9 cellular contexts compared by ENCODE assay signal in the genomic region with DNA sequence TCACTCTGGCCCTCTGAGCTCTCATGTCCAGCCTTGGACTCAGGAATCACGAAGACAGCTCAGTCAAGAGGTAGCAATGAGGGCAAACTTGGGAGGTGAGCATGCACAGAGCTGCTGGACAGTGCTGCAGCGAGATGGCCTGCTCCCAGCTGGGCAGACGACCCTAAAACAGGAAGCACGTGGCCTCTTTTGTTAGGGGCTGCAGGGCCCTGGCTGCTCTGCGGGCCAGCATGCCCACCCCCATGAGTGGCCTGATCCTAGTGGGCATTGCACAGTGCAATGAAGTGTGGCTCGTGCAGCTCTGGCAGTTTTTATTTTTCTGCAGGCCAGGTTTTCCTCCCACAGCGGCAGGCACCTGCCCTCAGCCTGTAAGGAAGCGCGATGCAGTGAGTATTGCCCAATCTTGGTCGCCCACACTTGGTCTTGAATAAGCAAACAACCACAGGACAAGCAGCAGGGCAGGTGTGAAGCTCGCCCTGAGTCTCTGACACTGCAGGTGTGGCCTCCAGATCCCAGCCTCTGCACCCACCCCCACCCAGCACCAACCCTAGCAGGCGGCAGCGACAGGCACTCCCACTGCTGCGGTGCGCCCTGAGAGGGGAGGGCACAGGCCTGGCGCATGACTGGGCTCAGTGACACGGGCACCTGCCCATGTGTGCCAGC.
DNase-seq lines count a peak whose midpoint lies in the region; ATAC-seq and TF ChIP-seq lines count a peak whose summit lies in the region.
"Had no signal": no experiment of that assay in that cellular context is flagged by ENCODE, and none has a peak within 500 bp of the region (broad histone marks: within the 10 kb centered on the region; RNA-seq: fewer than 3 reads in every experiment).

No MANE protein-coding gene starts in this region.

- H3K36me3 ChIP-seq in mesendoderm (ENCODE audit: control insufficient read depth, insufficient read depth, low read length) = no peaks in the 10 kb centered on the region

- no peak overlapping the region for H2BK5ac ChIP-seq in mesendoderm (ENCODE audit: low read length)

- CTCF ChIA-PET in HEK293T (lab: Yijun Ruan, JAX) = no interaction called here

- peak overlapping the region; percentile 80 for H3K27ac Mint-ChIP-seq in activated T-helper 1 cell treated with anti-CD3 and anti-CD28 coated beads, Interleukin-12 subunit alpha, Interleukin-12 subunit beta, Interleukin-2, Interleukin-4 antibody, amounts not matched to agents 30 ng/mL and 10 ng/mL and 1 ng/mL, durations not matched to agents 14 hours and 24 hours and 36 hours

- no peaks in the 10 kb centered on the region for H3K9me3 Mint-ChIP-seq in activated T-helper 1 cell treated with anti-CD3 and anti-CD28 coated beads, Interleukin-12 subunit alpha, Interleukin-12 subunit beta, Interleukin-2, Interleukin-4 antibody, amounts not matched to agents 30 ng/mL and 10 ng/mL and 1 ng/mL, durations not matched to agents 14 hours and 24 hours and 36 hours
- H3K9me3 Mint-ChIP-seq: dendritic cell treated with granulocyte-macrophage colony-stimulating factor and Interleukin-4, amounts not matched to agents 40 ng/mL and 50 ng/mL, for 4 days had no signal

- peak overlapping the region; percentile 15 for H3K4me3 Mint-ChIP-seq in activated T-helper 1 cell treated with anti-CD3 and anti-CD28 coated beads, Interleukin-12 subunit alpha, Interleukin-12 subunit beta, Interleukin-2, Interleukin-4 antibody, amounts not matched to agents 30 ng/mL and 10 ng/mL and 1 ng/mL, durations not matched to agents 14 hours and 24 hours and 36 hours
- H3K4me3 Mint-ChIP-seq: dendritic cell treated with granulocyte-macrophage colony-stimulating factor and Interleukin-4, amounts not matched to agents 40 ng/mL and 50 ng/mL, for 4 days had no signal

- no CpG with 5 or more reads among the region's 17 CpGs for WGBS in mesendoderm (ENCODE audit: extremely low coverage, insufficient coverage, low lambda C conversion rate)

- no peak overlapping the region for H3K9ac ChIP-seq in mesendoderm (ENCODE audit: low read length)

- peak overlapping the region; percentile 2 for H3K56ac ChIP-seq in mesendoderm (ENCODE audit: low read length)

- H3K23ac ChIP-seq in mesendoderm (ENCODE audit: low read length) = peak overlapping the region; percentile 66

- intact Hi-C loops in activated T-helper 1 cell treated with anti-CD3 and anti-CD28 coated beads, Interleukin-12 subunit alpha, Interleukin-12 subunit beta, Interleukin-2, Interleukin-4 antibody, amounts not matched to agents 30 ng/mL and 10 ng/mL and 1 ng/mL, durations not matched to agents 14 hours and 24 hours and 36 hours (cut with micrococcal nuclease) = loop anchor here (1.0 kb wide), 1 partner anchor 8 kb away; no protein-coding TSS in a partner anchor

- H3K79me1 ChIP-seq in mesendoderm (ENCODE audit: low read length) = no peaks in the 10 kb centered on the region

- ATAC-seq in GM21619 (IDR thresholded peaks at IDR 0.05; ENCODE audit: unreplicated experiment) = peak; percentile 39
- no peak for ATAC-seq in HG03280 (IDR thresholded peaks at IDR 0.05; ENCODE audit: unreplicated experiment)
- no peak for ATAC-seq in SK-N-SH treated with all-trans-retinoic acid at 6 μM for 48 hours

- H3K18ac ChIP-seq in mesendoderm (ENCODE audit: low read length) = no peak overlapping the region

- no peaks in the 10 kb centered on the region for H3K27me3 Mint-ChIP-seq in activated T-helper 1 cell treated with anti-CD3 and anti-CD28 coated beads, Interleukin-12 subunit alpha, Interleukin-12 subunit beta, Interleukin-2, Interleukin-4 antibody, amounts not matched to agents 30 ng/mL and 10 ng/mL and 1 ng/mL, durations not matched to agents 14 hours and 24 hours and 36 hours (ENCODE audit: insufficient read depth)
- H3K27me3 Mint-ChIP-seq: dendritic cell treated with granulocyte-macrophage colony-stimulating factor and Interleukin-4, amounts not matched to agents 40 ng/mL and 50 ng/mL, for 4 days had no signal

- no peak overlapping the region for H4K5ac ChIP-seq in mesendoderm (ENCODE audit: low read length)

- H3K4me3 ChIP-seq in mesendoderm (ENCODE audit: low read length) = no peak overlapping the region

- no peak overlapping the region for H3K4me2 ChIP-seq in mesendoderm (ENCODE audit: low read length)

- no peak overlapping the region for H4K8ac ChIP-seq in mesendoderm (ENCODE audit: low read depth, low read length)

- H3K4ac ChIP-seq in mesendoderm (ENCODE audit: low read depth, low read length) = no peak overlapping the region

- POLR2A ChIA-PET in HEK293T (lab: Yijun Ruan, JAX) = no interaction called here

- peaks cover 36% of the 10 kb centered on the region for H3K36me3 Mint-ChIP-seq in activated T-helper 1 cell treated with anti-CD3 and anti-CD28 coated beads, Interleukin-12 subunit alpha, Interleukin-12 subunit beta, Interleukin-2, Interleukin-4 antibody, amounts not matched to agents 30 ng/mL and 10 ng/mL and 1 ng/mL, durations not matched to agents 14 hours and 24 hours and 36 hours (ENCODE audit: low read depth)

- no peak overlapping the region for H2BK15ac ChIP-seq in mesendoderm (replicated peaks; ENCODE audit: low read depth)

- no peak overlapping the region for H2BK120ac ChIP-seq in mesendoderm (ENCODE audit: low read depth, low read length)

- H3K4me1 Mint-ChIP-seq in activated T-helper 1 cell treated with anti-CD3 and anti-CD28 coated beads, Interleukin-12 subunit alpha, Interleukin-12 subunit beta, Interleukin-2, Interleukin-4 antibody, amounts not matched to agents 30 ng/mL and 10 ng/mL and 1 ng/mL, durations not matched to agents 14 hours and 24 hours and 36 hours (ENCODE audit: low read depth) = peaks cover 78% of the 10 kb centered on the region

- no peaks in the 10 kb centered on the region for H3K79me2 ChIP-seq in mesendoderm (ENCODE audit: control insufficient read depth, insufficient read depth, low read length)

- DNase-seq in NCI-H146 (lab: John Stamatoyannopoulos, UW) (peak; percentile 85), mesendoderm (no peak), HEK293T (ENCODE audit: extremely low spot score) (no peak), globus pallidus (ENCODE audit: low spot score) (no peak)
- no peak for DNase-seq in activated T-helper 1 cell treated with anti-CD3 and anti-CD28 coated beads, Interleukin-12 subunit alpha, Interleukin-12 subunit beta, Interleukin-2, Interleukin-4 antibody, amounts not matched to agents 30 ng/mL and 10 ng/mL and 1 ng/mL, durations not matched to agents 14 hours and 24 hours and 36 hours (ENCODE audit: low spot score)

- H3K27ac ChIP-seq in mesendoderm (ENCODE audit: low read depth, low read length) = no peak overlapping the region

- no peak overlapping the region for H2AK5ac ChIP-seq in mesendoderm (ENCODE audit: low read length)

- peaks cover 5% of the 10 kb centered on the region for H3K4me1 ChIP-seq in mesendoderm (ENCODE audit: control insufficient read depth, low read depth, low read length)

- no peaks in the 10 kb centered on the region for H3K27me3 ChIP-seq in mesendoderm (ENCODE audit: insufficient read depth, low read length, poor library complexity)

TF ChIP-seq in HEK293T, 16 proteins besides CTCF, POLR2A, EP300 and RAD21:
- TF ChIP-seq ZNF384 (IDR thresholded peaks at IDR 0.05) (no peak), L3MBTL2 (conservative IDR thresholded peaks at IDR 0.05) (no peak), LEF1 (IDR thresholded peaks at IDR 0.05; ENCODE audit: borderline replicate concordance) (no peak), HDGF (IDR thresholded peaks at IDR 0.05; ENCODE audit: borderline replicate concordance) (no peak), TARDBP (IDR thresholded peaks at IDR 0.05) (no peak), FOXM1 (IDR thresholded peaks at IDR 0.05; ENCODE audit: borderline replicate concordance) (no peak), FOXK2 (IDR thresholded peaks at IDR 0.05) (no peak), SUZ12 (IDR thresholded peaks at IDR 0.05) (no peak), CTBP1 (IDR thresholded peaks at IDR 0.05; ENCODE audit: borderline replicate concordance) (no peak), FOXA1 (IDR thresholded peaks at IDR 0.05) (no peak), ARNT (IDR thresholded peaks at IDR 0.05) (no peak)
- TF ChIP-seq, protein P1, sequence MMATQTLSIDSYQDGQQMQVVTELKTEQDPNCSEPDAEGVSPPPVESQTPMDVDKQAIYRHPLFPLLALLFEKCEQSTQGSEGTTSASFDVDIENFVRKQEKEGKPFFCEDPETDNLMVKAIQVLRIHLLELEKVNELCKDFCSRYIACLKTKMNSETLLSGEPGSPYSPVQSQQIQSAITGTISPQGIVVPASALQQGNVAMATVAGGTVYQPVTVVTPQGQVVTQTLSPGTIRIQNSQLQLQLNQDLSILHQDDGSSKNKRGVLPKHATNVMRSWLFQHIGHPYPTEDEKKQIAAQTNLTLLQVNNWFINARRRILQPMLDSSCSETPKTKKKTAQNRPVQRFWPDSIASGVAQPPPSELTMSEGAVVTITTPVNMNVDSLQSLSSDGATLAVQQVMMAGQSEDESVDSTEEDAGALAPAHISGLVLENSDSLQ (IDR thresholded peaks at IDR 0.05) = no peak

TF ChIP-seq in SK-N-SH treated with all-trans-retinoic acid at 6 μM for 48 hours, 23 proteins besides CTCF, POLR2A, EP300 and RAD21 (continues in another document):
- no peak for TF ChIP-seq GLIS3 (CRISPR knock-in tag; IDR thresholded peaks at IDR 0.05)
- TF ChIP-seq, protein P2, sequence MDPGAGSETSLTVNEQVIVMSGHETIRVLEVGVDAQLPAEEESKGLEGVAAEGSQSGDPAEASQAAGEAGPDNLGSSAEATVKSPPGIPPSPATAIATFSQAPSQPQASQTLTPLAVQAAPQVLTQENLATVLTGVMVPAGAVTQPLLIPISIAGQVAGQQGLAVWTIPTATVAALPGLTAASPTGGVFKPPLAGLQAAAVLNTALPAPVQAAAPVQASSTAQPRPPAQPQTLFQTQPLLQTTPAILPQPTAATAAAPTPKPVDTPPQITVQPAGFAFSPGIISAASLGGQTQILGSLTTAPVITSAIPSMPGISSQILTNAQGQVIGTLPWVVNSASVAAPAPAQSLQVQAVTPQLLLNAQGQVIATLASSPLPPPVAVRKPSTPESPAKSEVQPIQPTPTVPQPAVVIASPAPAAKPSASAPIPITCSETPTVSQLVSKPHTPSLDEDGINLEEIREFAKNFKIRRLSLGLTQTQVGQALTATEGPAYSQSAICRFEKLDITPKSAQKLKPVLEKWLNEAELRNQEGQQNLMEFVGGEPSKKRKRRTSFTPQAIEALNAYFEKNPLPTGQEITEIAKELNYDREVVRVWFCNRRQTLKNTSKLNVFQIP (CRISPR knock-in tag; IDR thresholded peaks at IDR 0.05; ENCODE audit: borderline replicate concordance, low read depth) = no peak
- TF ChIP-seq ZNF8 (CRISPR knock-in tag; IDR thresholded peaks at IDR 0.05) = no peak
- TF ChIP-seq ZNF565 (CRISPR knock-in tag; conservative IDR thresholded peaks at IDR 0.05; ENCODE audit: low read depth) = no peak
